16 cellular contexts compared by ENCODE assay signal in genomic region chr15:22851513-22851912, GRCh38. TPM values are rescaled to one million over a fixed set of nuclear protein-coding genes. Genes with fewer than 3 reads are reported as not detected.
A peak's percentile ranks its signal among the peaks of the same experiment; 100 is the strongest.
DNase-seq lines count a peak whose midpoint lies in the region; ATAC-seq and TF ChIP-seq lines count a peak whose summit lies in the region.
"Had no signal": no experiment of that assay in that cellular context is flagged by ENCODE, and none has a peak within 500 bp of the region (broad histone marks: within the 10 kb centered on the region; RNA-seq: fewer than 3 reads in every experiment).

No MANE protein-coding gene starts in this region.

- no peak for TF ChIP-seq CTCF in Calu3 (IDR thresholded peaks at IDR 0.05; ENCODE audit: unreplicated experiment)

- peaks cover 37% of the 10 kb centered on the region for H4K20me1 ChIP-seq in Karpas-422 (ENCODE audit: insufficient read depth, low read depth, low read length)

- H3K36me3 ChIP-seq in Karpas-422 (ENCODE audit: insufficient read depth, low read length) = peaks cover 60% of the 10 kb centered on the region

- intact Hi-C loops in activated CD4-positive, alpha-beta T cell treated with anti-CD3 and anti-CD28 coated beads for 36 hours (cut with DNase I, micrococcal nuclease) = no loop called here
- intact Hi-C loops in activated CD4-positive, alpha-beta memory T cell treated with anti-CD3 and anti-CD28 coated beads for 36 hours (cut with micrococcal nuclease) = no loop called here
- intact Hi-C loops in Calu3 (cut with micrococcal nuclease; ENCODE audit: unreplicated experiment) = no loop called here

- H3K27ac Mint-ChIP-seq in activated CD4-positive, alpha-beta T cell treated with anti-CD3 and anti-CD28 coated beads for 36 hours = peak overlapping the region; percentile 26
- peak overlapping the region; percentile 14 for H3K27ac Mint-ChIP-seq in activated naive CD8-positive, alpha-beta T cell treated with anti-CD3 and anti-CD28 coated beads, Interleukin-2, amount 50 U/mL, for 24 hours
- no peak overlapping the region for H3K27ac Mint-ChIP-seq in activated naive CD8-positive, alpha-beta T cell treated with anti-CD3 and anti-CD28 coated beads for 36 hours
- peak overlapping the region; percentile 45 for H3K27ac Mint-ChIP-seq in activated CD4-positive, alpha-beta memory T cell treated with anti-CD3 and anti-CD28 coated beads for 36 hours
- H3K27ac Mint-ChIP-seq in stimulated activated effector memory CD8-positive, alpha-beta T cell treated with anti-CD3 and anti-CD28 coated beads, Interleukin-12 subunit alpha, Interleukin-12 subunit beta, amount 100 ng/mL, for 72 hours = peak overlapping the region; percentile 29
- no peak overlapping the region for H3K27ac Mint-ChIP-seq in Calu3 (ENCODE audit: unreplicated experiment)

- no peak overlapping the region for H3K4me3 Mint-ChIP-seq in activated CD4-positive, alpha-beta T cell treated with anti-CD3 and anti-CD28 coated beads for 36 hours
- H3K4me3 Mint-ChIP-seq in activated naive CD8-positive, alpha-beta T cell treated with anti-CD3 and anti-CD28 coated beads, Interleukin-2, amount 50 U/mL, for 24 hours = no peak overlapping the region
- H3K4me3 Mint-ChIP-seq in activated naive CD8-positive, alpha-beta T cell treated with anti-CD3 and anti-CD28 coated beads for 36 hours = no peak overlapping the region
- no peak overlapping the region for H3K4me3 Mint-ChIP-seq in activated CD4-positive, alpha-beta memory T cell treated with anti-CD3 and anti-CD28 coated beads for 36 hours
- H3K4me3 Mint-ChIP-seq in stimulated activated effector memory CD8-positive, alpha-beta T cell treated with anti-CD3 and anti-CD28 coated beads, Interleukin-12 subunit alpha, Interleukin-12 subunit beta, amount 100 ng/mL, for 72 hours = no peak overlapping the region
- H3K4me3 Mint-ChIP-seq in Calu3 (ENCODE audit: low read depth, unreplicated experiment) = no peak overlapping the region
- H3K4me3 Mint-ChIP-seq: CD14-positive monocyte; CD8-positive, alpha-beta T cell; H9 had no signal

- H3K27ac ChIP-seq in Karpas-422 (ENCODE audit: low read length) = no peak overlapping the region
- H3K27ac ChIP-seq: 22Rv1 had no signal

- H3K4me1 ChIP-seq in Karpas-422 (ENCODE audit: low read length) = no peaks in the 10 kb centered on the region

- no peaks in the 10 kb centered on the region for H3K27me3 Mint-ChIP-seq in activated CD4-positive, alpha-beta T cell treated with anti-CD3 and anti-CD28 coated beads for 36 hours
- no peaks in the 10 kb centered on the region for H3K27me3 Mint-ChIP-seq in activated naive CD8-positive, alpha-beta T cell treated with anti-CD3 and anti-CD28 coated beads, Interleukin-2, amount 50 U/mL, for 24 hours
- H3K27me3 Mint-ChIP-seq in activated naive CD8-positive, alpha-beta T cell treated with anti-CD3 and anti-CD28 coated beads for 36 hours = no peaks in the 10 kb centered on the region
- no peaks in the 10 kb centered on the region for H3K27me3 Mint-ChIP-seq in activated CD4-positive, alpha-beta memory T cell treated with anti-CD3 and anti-CD28 coated beads for 36 hours
- no peaks in the 10 kb centered on the region for H3K27me3 Mint-ChIP-seq in Calu3 (ENCODE audit: unreplicated experiment)

- no peaks in the 10 kb centered on the region for H3K9me2 ChIP-seq in Karpas-422 (replicated peaks; ENCODE audit: insufficient read depth, low read length)

- H3K9me3 Mint-ChIP-seq in activated CD4-positive, alpha-beta T cell treated with anti-CD3 and anti-CD28 coated beads for 36 hours (ENCODE audit: low read depth) = no peaks in the 10 kb centered on the region
- H3K9me3 Mint-ChIP-seq in activated naive CD8-positive, alpha-beta T cell treated with anti-CD3 and anti-CD28 coated beads, Interleukin-2, amount 50 U/mL, for 24 hours = no peaks in the 10 kb centered on the region
- no peaks in the 10 kb centered on the region for H3K9me3 Mint-ChIP-seq in activated naive CD8-positive, alpha-beta T cell treated with anti-CD3 and anti-CD28 coated beads for 36 hours
- H3K9me3 Mint-ChIP-seq in activated CD4-positive, alpha-beta memory T cell treated with anti-CD3 and anti-CD28 coated beads for 36 hours = no peaks in the 10 kb centered on the region
- H3K9me3 Mint-ChIP-seq in stimulated activated effector memory CD8-positive, alpha-beta T cell treated with anti-CD3 and anti-CD28 coated beads, Interleukin-12 subunit alpha, Interleukin-12 subunit beta, amount 100 ng/mL, for 72 hours = no peaks in the 10 kb centered on the region
- H3K9me3 Mint-ChIP-seq in Calu3 (ENCODE audit: low read depth, unreplicated experiment) = no peaks in the 10 kb centered on the region
- H3K9me3 Mint-ChIP-seq: CD8-positive, alpha-beta T cell; H9 had no signal

- H3K9me3 ChIP-seq in Karpas-422 (ENCODE audit: low read length) = no peaks in the 10 kb centered on the region

- H3K4me3 ChIP-seq in Karpas-422 (ENCODE audit: low read length) = no peak overlapping the region

- DNase-seq in activated CD4-positive, alpha-beta T cell treated with anti-CD3 and anti-CD28 coated beads for 36 hours = peak; percentile 18
- no peak for DNase-seq in activated CD4-positive, alpha-beta T cell treated with anti-CD3 and anti-CD28 coated beads, Interleukin-2, amount 50 U/mL, for 4 hours
- DNase-seq in activated naive CD8-positive, alpha-beta T cell treated with anti-CD3 and anti-CD28 coated beads, Interleukin-2, amount 50 U/mL, for 24 hours = no peak
- DNase-seq in activated naive CD8-positive, alpha-beta T cell treated with anti-CD3 and anti-CD28 coated beads for 36 hours = no peak
- DNase-seq in activated CD4-positive, alpha-beta memory T cell treated with anti-CD3 and anti-CD28 coated beads for 36 hours = peak; percentile 20
- DNase-seq in stimulated activated effector memory CD8-positive, alpha-beta T cell treated with anti-CD3 and anti-CD28 coated beads, Interleukin-12 subunit alpha, Interleukin-12 subunit beta, amount 100 ng/mL, for 72 hours (ENCODE audit: low spot score in 2 of 2) = no peak
- no peak for DNase-seq in Karpas-422
- DNase-seq in Calu3 = no peak
- DNase-seq: CD8-positive, alpha-beta T cell; COR-L47; DMS53; GF-D8; GOT3; H9 had no signal

- H3K4me2 ChIP-seq in Karpas-422 (ENCODE audit: low read depth, low read length, poor library complexity, severe bottlenecking) = no peak overlapping the region

- no TSS peak for BruUV-seq in Calu3 (replicated peaks; lab: Mats Ljungman, UMichigan)

- H2AFZ ChIP-seq in Karpas-422 (ENCODE audit: low read length) = no peak overlapping the region

- peak; percentile 30 for ATAC-seq in activated CD4-positive, alpha-beta T cell treated with anti-CD3 and anti-CD28 coated beads for 36 hours
- ATAC-seq in activated naive CD8-positive, alpha-beta T cell treated with anti-CD3 and anti-CD28 coated beads, Interleukin-2, amount 50 U/mL, for 24 hours = peak; percentile 60
- no peak for ATAC-seq in stimulated activated effector memory CD8-positive, alpha-beta T cell treated with anti-CD3 and anti-CD28 coated beads, Interleukin-12 subunit alpha, Interleukin-12 subunit beta, amount 100 ng/mL, for 72 hours
- ATAC-seq: CD8-positive, alpha-beta T cell had no signal

- H3K36me3 Mint-ChIP-seq in activated CD4-positive, alpha-beta T cell treated with anti-CD3 and anti-CD28 coated beads for 36 hours (ENCODE audit: low read depth) = peaks cover 45% of the 10 kb centered on the region
- H3K36me3 Mint-ChIP-seq in activated naive CD8-positive, alpha-beta T cell treated with anti-CD3 and anti-CD28 coated beads, Interleukin-2, amount 50 U/mL, for 24 hours (ENCODE audit: low read depth) = peaks cover 55% of the 10 kb centered on the region
- peaks cover 27% of the 10 kb centered on the region for H3K36me3 Mint-ChIP-seq in activated naive CD8-positive, alpha-beta T cell treated with anti-CD3 and anti-CD28 coated beads for 36 hours
- H3K36me3 Mint-ChIP-seq in activated CD4-positive, alpha-beta memory T cell treated with anti-CD3 and anti-CD28 coated beads for 36 hours = peaks cover 39% of the 10 kb centered on the region
- peaks cover 99% of the 10 kb centered on the region for H3K36me3 Mint-ChIP-seq in stimulated activated effector memory CD8-positive, alpha-beta T cell treated with anti-CD3 and anti-CD28 coated beads, Interleukin-12 subunit alpha, Interleukin-12 subunit beta, amount 100 ng/mL, for 72 hours
- peaks cover 9% of the 10 kb centered on the region for H3K36me3 Mint-ChIP-seq in Calu3 (ENCODE audit: insufficient read depth, unreplicated experiment)

- H3K9ac ChIP-seq in Karpas-422 (ENCODE audit: low read length) = no peak overlapping the region

- H3K79me2 ChIP-seq in Karpas-422 (ENCODE audit: low read length) = peaks cover 63% of the 10 kb centered on the region

- CTCF ChIA-PET in activated CD4-positive, alpha-beta T cell treated with anti-CD3 and anti-CD28 coated beads for 36 hours (lab: Charles Lee) = no interaction called here
- CTCF ChIA-PET in activated CD4-positive, alpha-beta memory T cell treated with anti-CD3 and anti-CD28 coated beads for 36 hours (lab: Charles Lee) = no interaction called here
- CTCF ChIA-PET in Calu3 (lab: Charles Lee) = no interaction called here

- H3K4me1 Mint-ChIP-seq in activated CD4-positive, alpha-beta T cell treated with anti-CD3 and anti-CD28 coated beads for 36 hours = peaks cover 32% of the 10 kb centered on the region
- peaks cover 35% of the 10 kb centered on the region for H3K4me1 Mint-ChIP-seq in activated naive CD8-positive, alpha-beta T cell treated with anti-CD3 and anti-CD28 coated beads, Interleukin-2, amount 50 U/mL, for 24 hours
- H3K4me1 Mint-ChIP-seq in activated naive CD8-positive, alpha-beta T cell treated with anti-CD3 and anti-CD28 coated beads for 36 hours = peaks cover 16% of the 10 kb centered on the region
- H3K4me1 Mint-ChIP-seq in activated CD4-positive, alpha-beta memory T cell treated with anti-CD3 and anti-CD28 coated beads for 36 hours (ENCODE audit: low read depth) = peaks cover 35% of the 10 kb centered on the region
- peaks cover 11% of the 10 kb centered on the region for H3K4me1 Mint-ChIP-seq in stimulated activated effector memory CD8-positive, alpha-beta T cell treated with anti-CD3 and anti-CD28 coated beads, Interleukin-12 subunit alpha, Interleukin-12 subunit beta, amount 100 ng/mL, for 72 hours
- no peaks in the 10 kb centered on the region for H3K4me1 Mint-ChIP-seq in Calu3 (ENCODE audit: low read depth, unreplicated experiment)
- H3K4me1 Mint-ChIP-seq: CD14-positive monocyte had no signal

- POLR2A ChIA-PET in activated CD4-positive, alpha-beta T cell treated with anti-CD3 and anti-CD28 coated beads for 36 hours (lab: Charles Lee) = interaction anchor here (0.6 kb wide), 1 partner anchor 13 kb away, joined by 3 read pairs; the partner anchor contains the start of gene NIPA2
- POLR2A ChIA-PET in activated CD4-positive, alpha-beta memory T cell treated with anti-CD3 and anti-CD28 coated beads for 36 hours (lab: Charles Lee) = no interaction called here

- H3K27me3 ChIP-seq in Karpas-422 (ENCODE audit: low read length) = no peaks in the 10 kb centered on the region

RNA-seq across cellular contexts. Expression of gene NIPA2, which starts 13.0 kb away (rescaled TPM):
- 10 to 100 TPM; 42.6 to 61.4 TPM for total RNA-seq in activated CD4-positive, alpha-beta T cell treated with anti-CD3 and anti-CD28 coated beads for 36 hours
- total RNA-seq in activated naive CD8-positive, alpha-beta T cell treated with anti-CD3 and anti-CD28 coated beads for 36 hours = 10 to 100 TPM; 96.7 to 97.8 TPM
- 10 to 100 TPM; 70.5 TPM for total RNA-seq in activated CD4-positive, alpha-beta memory T cell treated with anti-CD3 and anti-CD28 coated beads for 36 hours
- 40.2 and 76.7 TPM in 2 replicates for total RNA-seq in Karpas-422 (2014; rRNA removed; shearing (Covaris generic); ENCODE audit: low replicate concordance)
- total RNA-seq in Calu3 (2022) = 26.0 and 26.6 TPM in 2 replicates

Comparison
In these comparisons a context has a peak if more than half of its experiments do, and no peak if none do; other contexts are left out.
1. DNase-seq: peak in activated CD4-positive, alpha-beta T cell treated with anti-CD3 and anti-CD28 coated beads for 36 hours (single experiment) and activated CD4-positive, alpha-beta memory T cell treated with anti-CD3 and anti-CD28 coated beads for 36 hours (single experiment); none in activated CD4-positive, alpha-beta T cell treated with anti-CD3 and anti-CD28 coated beads, Interleukin-2, amount 50 U/mL, for 4 hours (0 of 2), activated naive CD8-positive, alpha-beta T cell treated with anti-CD3 and anti-CD28 coated beads, Interleukin-2, amount 50 U/mL, for 24 hours (single experiment), activated naive CD8-positive, alpha-beta T cell treated with anti-CD3 and anti-CD28 coated beads for 36 hours (single experiment), stimulated activated effector memory CD8-positive, alpha-beta T cell treated with anti-CD3 and anti-CD28 coated beads, Interleukin-12 subunit alpha, Interleukin-12 subunit beta, amount 100 ng/mL, for 72 hours (0 of 2), Karpas-422 (single experiment) and Calu3 (single experiment).
2. H3K27ac Mint-ChIP-seq: peak in activated CD4-positive, alpha-beta T cell treated with anti-CD3 and anti-CD28 coated beads for 36 hours (single experiment), activated naive CD8-positive, alpha-beta T cell treated with anti-CD3 and anti-CD28 coated beads, Interleukin-2, amount 50 U/mL, for 24 hours (single experiment), activated CD4-positive, alpha-beta memory T cell treated with anti-CD3 and anti-CD28 coated beads for 36 hours (single experiment) and stimulated activated effector memory CD8-positive, alpha-beta T cell treated with anti-CD3 and anti-CD28 coated beads, Interleukin-12 subunit alpha, Interleukin-12 subunit beta, amount 100 ng/mL, for 72 hours (single experiment); none in activated naive CD8-positive, alpha-beta T cell treated with anti-CD3 and anti-CD28 coated beads for 36 hours (single experiment) and Calu3 (single experiment).